ENCODE assay signal across 24 cellular contexts in the genomic region with DNA sequence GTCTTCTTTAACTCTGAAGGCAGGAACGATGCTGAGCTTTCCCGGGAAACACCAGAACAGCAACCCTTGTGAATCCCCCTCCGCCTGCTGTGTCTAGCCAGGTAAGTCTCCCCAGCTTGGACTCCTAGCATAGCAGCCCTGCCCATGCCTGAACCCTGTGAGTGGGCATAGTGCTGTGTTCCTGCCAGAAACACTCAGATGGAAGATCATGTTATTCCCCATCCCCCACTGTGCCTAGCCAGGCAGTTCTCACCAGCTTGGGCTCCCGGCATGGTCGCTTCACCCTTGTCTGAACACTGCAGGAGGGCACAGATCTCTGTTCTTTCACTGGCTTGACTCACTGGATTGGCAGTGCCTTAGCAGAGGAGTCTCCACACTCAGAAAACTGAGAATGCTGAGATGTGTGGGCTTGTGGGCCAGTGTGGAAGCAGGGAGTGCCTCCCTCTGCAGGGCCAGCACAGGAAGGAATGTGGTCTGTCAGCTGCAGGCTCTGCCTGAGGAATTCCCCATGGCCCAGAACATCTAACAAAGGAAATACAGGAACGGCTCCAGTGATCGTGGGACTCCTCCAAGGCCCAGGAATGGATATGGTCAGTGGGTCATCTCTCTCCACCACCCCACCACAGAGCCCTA.
DNase-seq lines count a peak whose midpoint lies in the region; TF ChIP-seq lines count a peak whose summit lies in the region.
"Had no signal": no experiment of that assay in that cellular context is flagged by ENCODE, and none has a peak within 500 bp of the region (broad histone marks: within the 10 kb centered on the region; RNA-seq: fewer than 3 reads in every experiment).

No MANE protein-coding gene starts in this region.

- DNase-seq in H4 (ENCODE audit: low spot score) (peak; percentile 9), epithelial cell of esophagus (ENCODE audit: low read depth) (peak; percentile 3), posterior vena cava (ENCODE audit: low spot score) (peak; percentile 53), dermis blood vessel endothelial cell (no peak), RWPE1 (ENCODE audit: low spot score) (no peak), Ammon's horn (ENCODE audit: low spot score) (no peak), caudate nucleus (lab: John Stamatoyannopoulos, UW) (no peak)
- DNase-seq: 8988T, C1 segment of cervical spinal cord, Calu3, GF-D8, H9, HFFc6, KBM-7, NCI-H1092, NCI-H1436, NCI-H187 treated with DMSO at 0.1 percent for 48 hours, NCI-H2107, NCI-H2227 treated with DMSO at 0.1 percent for 48 hours, NCI-H510A, NCI-H748 treated with DMSO at 0.1 percent for 48 hours had no signal

- no peaks in the 10 kb centered on the region for H3K9me3 ChIP-seq in SU-DHL-6 (ENCODE audit: insufficient read depth, low read length)

- TF ChIP-seq CTCF in SU-DHL-6 (IDR thresholded peaks at IDR 0.05; ENCODE audit: insufficient read depth, low read length, poor library complexity, severe bottlenecking) (no peak), epithelial cell of esophagus (IDR thresholded peaks at IDR 0.05; ENCODE audit: insufficient read depth, low read depth, low read length, missing control alignments) (no peak), RWPE1 (conservative IDR thresholded peaks at IDR 0.05; ENCODE audit: low read depth) (no peak)

- intact Hi-C loops in posterior vena cava (cut with DNase I), result no loop called here

- H3K36me3 ChIP-seq in SU-DHL-6 (ENCODE audit: low read length), result no peaks in the 10 kb centered on the region; the same call in 1 of the 2 replicates
- H3K36me3 ChIP-seq: SJCRH30 had no signal

- CTCF ChIA-PET in RWPE1 (lab: Yijun Ruan, JAX), result no interaction called here

- H3K9me2 ChIP-seq in SU-DHL-6 (replicated peaks; ENCODE audit: insufficient read depth, low read length), result no peaks in the 10 kb centered on the region

- H3K9ac ChIP-seq in SU-DHL-6 (ENCODE audit: low read length), result no peak overlapping the region

- no peak overlapping the region for H3K4me2 ChIP-seq in SU-DHL-6 (ENCODE audit: low read depth, low read length, poor library complexity, severe bottlenecking)

- H4K20me1 ChIP-seq in SU-DHL-6 (ENCODE audit: low read depth, low read length), result no peaks in the 10 kb centered on the region

- H3K79me2 ChIP-seq in SU-DHL-6 (ENCODE audit: insufficient read depth, low read length), result no peaks in the 10 kb centered on the region

- POLR2A ChIA-PET in RWPE1 (lab: Yijun Ruan, JAX; ENCODE audit: low non-redundant PET), result no interaction called here

- H3K27me3 ChIP-seq in SU-DHL-6 (ENCODE audit: low read length), result no peaks in the 10 kb centered on the region
- H3K27me3 ChIP-seq: SJCRH30 had no signal

- H2AFZ ChIP-seq in SU-DHL-6 (ENCODE audit: low read depth, low read length, severe bottlenecking), result peak overlapping the region; percentile 55

- H3K4me3 ChIP-seq in SU-DHL-6 (ENCODE audit: insufficient read depth, low read length, poor library complexity, severe bottlenecking) (no peak overlapping the region), epithelial cell of esophagus (ENCODE audit: low read length) (no peak overlapping the region)
- H3K4me3 ChIP-seq: SJCRH30 had no signal

- H3K27ac ChIP-seq in SU-DHL-6 (ENCODE audit: low read depth, low read length) (no peak overlapping the region), RWPE1 (no peak overlapping the region), caudate nucleus (ENCODE audit: low read depth, low read length) (no peak overlapping the region)
- H3K27ac ChIP-seq: HL-60, SJCRH30 had no signal

- H3F3A ChIP-seq in SU-DHL-6 (ENCODE audit: insufficient read depth), result no peaks in the 10 kb centered on the region

Comparison
In these comparisons a context has a peak if more than half of its experiments do, and no peak if none do; other contexts are left out.
1. DNase-seq: peak in H4 (single experiment), epithelial cell of esophagus (single experiment) and posterior vena cava (single experiment); none in dermis blood vessel endothelial cell (single experiment), RWPE1 (single experiment), Ammon's horn (single experiment) and caudate nucleus (0 of 61).